Comparison of ENCODE assay signal across 1 cellular context in the genomic region with DNA sequence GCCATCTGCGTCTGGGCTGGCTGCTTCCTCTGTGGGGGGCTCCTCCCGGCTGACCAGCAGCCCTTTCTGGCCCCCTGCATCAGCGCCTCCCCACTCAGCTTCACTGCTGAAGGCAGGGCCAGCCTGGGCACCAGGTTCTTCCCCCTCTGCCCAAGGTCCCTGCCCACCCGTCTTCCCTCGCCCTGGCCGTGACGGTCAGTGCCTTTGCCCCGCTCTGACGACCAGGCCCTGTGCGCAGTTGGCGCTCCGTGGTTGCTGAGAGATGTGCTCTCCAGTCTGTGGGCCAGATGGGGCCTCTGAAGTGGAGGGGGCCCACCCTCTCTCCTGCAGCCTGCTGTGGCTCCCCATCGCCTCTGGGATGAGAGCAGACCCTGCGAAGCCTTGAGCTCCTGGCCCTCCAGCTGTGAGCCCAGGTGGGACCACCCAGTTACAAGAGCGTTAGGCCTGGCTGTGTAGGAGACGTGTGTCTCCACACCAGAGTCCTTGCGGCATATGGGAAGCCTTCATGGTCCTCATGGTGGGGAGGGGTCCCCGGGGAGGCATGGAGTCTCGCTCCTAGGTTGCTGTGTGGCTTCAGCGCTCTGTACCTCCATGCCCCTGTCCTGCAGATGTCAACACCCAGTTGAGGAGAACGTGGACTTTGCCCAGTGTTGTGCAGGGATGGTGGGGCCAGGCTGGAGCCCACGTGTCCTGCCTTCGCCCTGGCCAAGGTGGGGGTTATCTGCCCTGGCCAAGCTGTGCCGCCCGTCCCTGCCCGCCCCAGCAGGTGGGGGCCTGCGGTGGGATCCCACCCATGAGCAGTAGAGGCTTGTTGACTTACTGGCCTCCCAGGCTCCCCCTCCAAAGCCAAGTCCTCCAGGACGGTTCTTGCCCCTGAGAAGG.
TF ChIP-seq lines count a peak whose summit lies in the region.

No MANE protein-coding gene starts in this region.

TF ChIP-seq in H1, 55 proteins besides CTCF, POLR2A, EP300 and RAD21:
- TF ChIP-seq TAF7 (optimal IDR thresholded peaks at IDR 0.05; ENCODE audit: borderline replicate concordance, low read depth, low read length) (no peak), HDAC6 (IDR thresholded peaks at IDR 0.05; ENCODE audit: low read depth, low read length) (no peak), SAP30 (IDR thresholded peaks at IDR 0.05; ENCODE audit: insufficient read depth, insufficient replicate concordance, low read length) (no peak), GABPA (IDR thresholded peaks at IDR 0.05; ENCODE audit: borderline replicate concordance, insufficient read depth, low read length) (no peak), RFX5 (IDR thresholded peaks at IDR 0.05; ENCODE audit: borderline replicate concordance, low read depth, low read length) (no peak), SIN3A (conservative IDR thresholded peaks at IDR 0.05 in 1 of 2, IDR thresholded peaks at IDR 0.05 in 1 of 2; ENCODE audit: low read depth in 1 of 2, low read length in 2 of 2) (no peak), BCL11A (IDR thresholded peaks at IDR 0.05; ENCODE audit: low read depth in 2 of 2, low read length in 2 of 2) (no peak), KDM5A (IDR thresholded peaks at IDR 0.05; ENCODE audit: low read length) (no peak)
